5 cellular contexts compared by ENCODE assay signal in genomic region chr2:127529416-127529815, GRCh38. TPM values are rescaled to one million over a fixed set of nuclear protein-coding genes. Genes with fewer than 3 reads are reported as not detected.
"Had no signal": no experiment of that assay in that cellular context is flagged by ENCODE, and none has a peak within 500 bp of the region (broad histone marks: within the 10 kb centered on the region; RNA-seq: fewer than 3 reads in every experiment).

No MANE protein-coding gene starts in this region.

RNA-seq across cellular contexts. Expression of gene MYO7B, which starts 6.1 kb away (rescaled TPM):
- total RNA-seq: GM23338, H1, H9, HepG2, K562 had no signal
- polyA plus RNA-seq: GM23338, H1, HepG2 had no signal
